31 cellular contexts compared by ENCODE assay signal in genomic region chr1:51574796-51575195, GRCh38. TPM values are rescaled to one million over a fixed set of nuclear protein-coding genes. Genes with fewer than 3 reads are reported as not detected.
DNase-seq lines count a peak whose midpoint lies in the region; ATAC-seq and TF ChIP-seq lines count a peak whose summit lies in the region.
"Had no signal": no experiment of that assay in that cellular context is flagged by ENCODE, and none has a peak within 500 bp of the region (broad histone marks: within the 10 kb centered on the region; RNA-seq: fewer than 3 reads in every experiment).

No MANE protein-coding gene starts in this region.

- peaks cover 9 to 66% (median 44%) of the 10 kb centered on the region in 6 donors for H3K4me1 ChIP-seq in spleen

- POLR2A ChIA-PET in activated CD8-positive, alpha-beta T cell treated with anti-CD3 and anti-CD28 coated beads, Interleukin-2, amount 10 ng/mL, durations not matched to agents 7 days and 5 days (lab: Charles Lee) = no interaction called here
- POLR2A ChIA-PET in activated CD8-positive, alpha-beta T cell treated with anti-CD3 and anti-CD28 coated beads for 36 hours (lab: Charles Lee) = interaction anchor here (0.8 to 1.1 kb wide), 2 partner anchors 12 to 56 kb away, joined by 3 read pairs; no protein-coding TSS in a partner anchor

- no peaks in the 10 kb centered on the region for H3K27me3 ChIP-seq in spleen (replicated peaks in 1 of 7)
- H3K27me3 ChIP-seq: brain microvascular endothelial cell, foreskin keratinocyte, ovary had no signal

- no peak overlapping the region for H3K4me3 ChIP-seq in spleen
- H3K4me3 ChIP-seq: left ventricle myocardium inferior, mucosa of descending colon, ovary had no signal

- DNase-seq in activated CD8-positive, alpha-beta T cell treated with anti-CD3 and anti-CD28 coated beads, Interleukin-2, amount 10 ng/mL, durations not matched to agents 7 days and 5 days = no peak
- DNase-seq in activated CD8-positive, alpha-beta T cell treated with anti-CD3 and anti-CD28 coated beads for 36 hours = no peak
- DNase-seq in medulla oblongata (ENCODE audit: extremely low spot score) (peak; percentile 84), spleen (no peak), NCI-H128 (lab: John Stamatoyannopoulos, UW; ENCODE audit: unreplicated experiment) (no peak), NOMO-1 (lab: John Stamatoyannopoulos, UW; ENCODE audit: unreplicated experiment in 2 of 2) (no peak), NCI-H2171 (lab: John Stamatoyannopoulos, UW) (no peak)
- DNase-seq: activated CD4-positive, alpha-beta memory T cell treated with anti-CD3 and anti-CD28 coated beads, Interleukin-2, amount 10 ng/mL, durations not matched to agents 7 days and 5 days; activated CD4-positive, CD25-positive, alpha-beta regulatory T cell treated with anti-CD3 and anti-CD28 coated beads, Interleukin-2, amount 50 U/mL, for 72 hours; activated gamma-delta T cell treated with Interleukin-2 at 50 U/mL for 16 hours; activated T-cell treated with anti-CD3 and anti-CD28 coated beads, Interleukin-2, amount 50 U/mL, for 1 hour; Calu3; foreskin keratinocyte; H7; left ventricle myocardium inferior; mucosa of descending colon; NCI-H1105; NCI-H2081 treated with DMSO at 0.1 percent for 48 hours; NCI-H82; ovary; right cardiac atrium; Right ventricle myocardium superior; stimulated activated CD4-positive, alpha-beta T cell treated with anti-CD3 and anti-CD28 coated beads, Interleukin-12 subunit alpha, Interleukin-12 subunit beta, amount 100 ng/mL, for 4 hours; stimulated activated CD4-positive, alpha-beta T cell treated with anti-CD3 and anti-CD28 coated beads, Interleukin-4, amount 100 ng/mL, for 24 hours; stimulated activated naive CD4-positive, alpha-beta T cell had no signal

- no peaks in the 10 kb centered on the region for H3K27me3 Mint-ChIP-seq in activated CD8-positive, alpha-beta T cell treated with anti-CD3 and anti-CD28 coated beads, Interleukin-2, amount 10 ng/mL, durations not matched to agents 7 days and 5 days (ENCODE audit: low read depth)
- H3K27me3 Mint-ChIP-seq in activated CD8-positive, alpha-beta T cell treated with anti-CD3 and anti-CD28 coated beads for 36 hours = no peaks in the 10 kb centered on the region
- H3K27me3 Mint-ChIP-seq: activated CD4-positive, alpha-beta memory T cell treated with anti-CD3 and anti-CD28 coated beads, Interleukin-2, amount 10 ng/mL, durations not matched to agents 7 days and 5 days; B cell had no signal

- H3K27ac ChIP-seq in VCaP (peak overlapping the region; percentile 28; the same call in 1 of the 2 replicates), spleen (no peak overlapping the region)
- H3K27ac ChIP-seq: 22Rv1, brain microvascular endothelial cell, foreskin keratinocyte, left ventricle myocardium inferior, ovary had no signal

- peaks cover 4% of the 10 kb centered on the region for H3K36me3 Mint-ChIP-seq in activated CD8-positive, alpha-beta T cell treated with anti-CD3 and anti-CD28 coated beads, Interleukin-2, amount 10 ng/mL, durations not matched to agents 7 days and 5 days (ENCODE audit: low read depth)
- H3K36me3 Mint-ChIP-seq in activated CD8-positive, alpha-beta T cell treated with anti-CD3 and anti-CD28 coated beads for 36 hours (ENCODE audit: low read depth) = no peaks in the 10 kb centered on the region

- H3K9me3 ChIP-seq in spleen = no peaks in the 10 kb centered on the region
- H3K9me3 ChIP-seq: left ventricle myocardium inferior, mucosa of descending colon, ovary had no signal

- H3K36me3 ChIP-seq in spleen = no peaks in the 10 kb centered on the region
- H3K36me3 ChIP-seq: brain microvascular endothelial cell, left ventricle myocardium inferior, ovary had no signal

- H3K27ac Mint-ChIP-seq in activated CD8-positive, alpha-beta T cell treated with anti-CD3 and anti-CD28 coated beads, Interleukin-2, amount 10 ng/mL, durations not matched to agents 7 days and 5 days = peak overlapping the region; percentile 36
- H3K27ac Mint-ChIP-seq in activated CD8-positive, alpha-beta T cell treated with anti-CD3 and anti-CD28 coated beads for 36 hours = no peak overlapping the region
- H3K27ac Mint-ChIP-seq: nephron had no signal

- TF ChIP-seq POLR2A in spleen (IDR thresholded peaks at IDR 0.05) = no peak

- H3K4me1 Mint-ChIP-seq in activated CD8-positive, alpha-beta T cell treated with anti-CD3 and anti-CD28 coated beads, Interleukin-2, amount 10 ng/mL, durations not matched to agents 7 days and 5 days (ENCODE audit: low read depth) = peaks cover 61% of the 10 kb centered on the region
- H3K4me1 Mint-ChIP-seq in activated CD8-positive, alpha-beta T cell treated with anti-CD3 and anti-CD28 coated beads for 36 hours (ENCODE audit: low read depth) = peaks cover 28% of the 10 kb centered on the region

- no peak overlapping the region for H3K4me3 Mint-ChIP-seq in activated CD8-positive, alpha-beta T cell treated with anti-CD3 and anti-CD28 coated beads, Interleukin-2, amount 10 ng/mL, durations not matched to agents 7 days and 5 days
- H3K4me3 Mint-ChIP-seq in activated CD8-positive, alpha-beta T cell treated with anti-CD3 and anti-CD28 coated beads for 36 hours = no peak overlapping the region
- H3K4me3 Mint-ChIP-seq: activated CD4-positive, alpha-beta memory T cell treated with anti-CD3 and anti-CD28 coated beads, Interleukin-2, amount 10 ng/mL, durations not matched to agents 7 days and 5 days; nephron had no signal

- ATAC-seq in activated CD8-positive, alpha-beta T cell treated with anti-CD3 and anti-CD28 coated beads, Interleukin-2, amount 10 ng/mL, durations not matched to agents 7 days and 5 days = no peak
- no peak for ATAC-seq in activated CD8-positive, alpha-beta T cell treated with anti-CD3 and anti-CD28 coated beads for 36 hours
- ATAC-seq: esophagus mucosa, foreskin keratinocyte, mucosa of descending colon, right cardiac atrium had no signal

- CTCF ChIA-PET in activated CD8-positive, alpha-beta T cell treated with anti-CD3 and anti-CD28 coated beads, Interleukin-2, amount 10 ng/mL, durations not matched to agents 7 days and 5 days (lab: Charles Lee) = interaction anchor here (1.0 to 1.5 kb wide), 3 partner anchors 9 to 194 kb away, joined by 3 read pairs; no protein-coding TSS in a partner anchor
- CTCF ChIA-PET in activated CD8-positive, alpha-beta T cell treated with anti-CD3 and anti-CD28 coated beads for 36 hours (lab: Charles Lee) = interaction anchor here (0.6 kb wide), 1 partner anchor 967 kb away, joined by 4 read pairs; no protein-coding TSS in a partner anchor

- intact Hi-C loops in activated CD8-positive, alpha-beta T cell treated with anti-CD3 and anti-CD28 coated beads for 36 hours (cut with micrococcal nuclease) = no loop called here
- intact Hi-C loops in spleen (cut with DNase I; ENCODE audit: low total_unique reads) = no loop called here

- peaks cover 6% of the 10 kb centered on the region for H3K9me3 Mint-ChIP-seq in activated CD8-positive, alpha-beta T cell treated with anti-CD3 and anti-CD28 coated beads, Interleukin-2, amount 10 ng/mL, durations not matched to agents 7 days and 5 days (ENCODE audit: insufficient read depth)
- H3K9me3 Mint-ChIP-seq in activated CD8-positive, alpha-beta T cell treated with anti-CD3 and anti-CD28 coated beads for 36 hours = peaks cover 4% of the 10 kb centered on the region
- H3K9me3 Mint-ChIP-seq: nephron had no signal

- TF ChIP-seq CTCF in activated CD8-positive, alpha-beta T cell treated with anti-CD3 and anti-CD28 coated beads for 36 hours (IDR thresholded peaks at IDR 0.05) = no peak
- TF ChIP-seq CTCF in VCaP (conservative IDR thresholded peaks at IDR 0.05) = no peak
- TF ChIP-seq CTCF in spleen (IDR thresholded peaks at IDR 0.05 in 8 of 11, conservative IDR thresholded peaks at IDR 0.05 in 3 of 11) = no peak

RNA-seq across cellular contexts. Expression of gene OSBPL9, which starts 42.1 kb away (rescaled TPM):
- 10 to 100 TPM; 43.3 to 45.8 TPM for total RNA-seq in activated CD8-positive, alpha-beta T cell treated with anti-CD3 and anti-CD28 coated beads, Interleukin-2, amount 10 ng/mL, durations not matched to agents 7 days and 5 days
- 10 to 100 TPM; 51.1 to 56.1 TPM for total RNA-seq in activated CD8-positive, alpha-beta T cell treated with anti-CD3 and anti-CD28 coated beads for 36 hours
- total RNA-seq in spleen = 10 to 100 TPM; 59.9 to 97.4 (median 85.6) TPM
- 10 to 100 TPM; 34.6 to 44.3 (median 36.2) TPM for polyA plus RNA-seq in spleen

RNA-seq across cellular contexts. Expression of gene EPS15, which starts 55.7 kb away (rescaled TPM):
- 10 to 100 TPM; 57.2 to 58.4 TPM for total RNA-seq in activated CD8-positive, alpha-beta T cell treated with anti-CD3 and anti-CD28 coated beads, Interleukin-2, amount 10 ng/mL, durations not matched to agents 7 days and 5 days
- total RNA-seq in activated CD8-positive, alpha-beta T cell treated with anti-CD3 and anti-CD28 coated beads for 36 hours = 10 to 100 TPM; 56.6 to 63.6 TPM
- 100 to 1,000 TPM in 6 of 7 donors, 10 to 100 TPM in 1; 94.4 to 142 (median 132) TPM for total RNA-seq in spleen
- polyA plus RNA-seq in spleen = 10 to 100 TPM; 24.2 to 31.3 (median 26.3) TPM
